Comparison of ENCODE assay signal across 12 cellular contexts in the genomic region with DNA sequence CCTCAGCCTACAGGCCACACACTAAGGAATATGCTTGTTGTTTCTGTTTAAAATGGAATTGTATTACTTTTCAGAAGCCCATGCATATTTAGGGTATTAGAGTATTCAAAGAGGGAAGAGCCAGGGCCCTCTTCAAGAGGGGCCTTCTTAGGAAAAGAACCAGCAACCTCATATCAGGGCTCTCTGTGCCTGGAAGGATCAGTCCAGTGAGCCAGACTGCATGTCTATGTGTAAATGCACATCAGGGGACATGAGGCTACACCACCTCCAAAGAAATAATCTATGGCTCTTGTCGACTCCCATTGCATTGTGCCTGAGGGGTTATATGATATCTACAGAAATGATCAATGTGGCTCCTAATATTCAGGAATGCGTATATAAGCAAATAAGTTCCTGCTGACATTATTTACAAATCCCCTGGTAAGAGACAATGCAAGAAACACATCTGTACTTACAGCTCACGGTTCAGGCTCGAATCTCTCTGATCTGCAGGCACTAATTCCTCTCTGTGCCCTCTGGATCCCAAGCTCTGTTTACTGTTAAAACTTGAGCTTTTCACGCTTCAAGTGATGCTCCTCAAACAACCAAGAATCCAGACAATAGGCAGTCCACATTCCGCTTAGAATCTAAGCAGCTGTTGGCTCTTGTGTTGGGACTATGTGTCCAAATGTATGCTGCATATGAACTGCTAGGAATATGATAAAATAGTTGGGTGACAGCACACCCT.
DNase-seq lines count a peak whose midpoint lies in the region; ATAC-seq, FAIRE-seq and TF ChIP-seq lines count a peak whose summit lies in the region.
"Had no signal": no experiment of that assay in that cellular context is flagged by ENCODE, and none has a peak within 500 bp of the region (broad histone marks: within the 10 kb centered on the region; RNA-seq: fewer than 3 reads in every experiment).

No MANE protein-coding gene starts in this region.

- H3K4me2 ChIP-seq in GM12878 (ENCODE audit: control insufficient read depth, insufficient read depth): peak overlapping the region; percentile 83

- TF ChIP-seq EP300 in GM12878 (IDR thresholded peaks at IDR 0.05; ENCODE audit: borderline replicate concordance in 1 of 2, control insufficient read depth in 1 of 2, low read depth in 2 of 2, low read length in 2 of 2): no peak

- no peaks in the 10 kb centered on the region for H3K9me3 ChIP-seq in CD4-positive, alpha-beta T cell (ENCODE audit: control insufficient read depth, low read length)
- H3K9me3 ChIP-seq in GM12878 (replicated peaks; ENCODE audit: control insufficient read depth, insufficient read depth, low read length): no peaks in the 10 kb centered on the region; the same call in 2 of the 3 replicates
- H3K9me3 ChIP-seq: MG63, tibial artery had no signal

- no peaks in the 10 kb centered on the region for H3K36me3 ChIP-seq in GM12878 (ENCODE audit: control insufficient read depth in 2 of 2, insufficient read depth in 2 of 2, low read length in 1 of 2)
- H3K36me3 ChIP-seq: MG63, tibial artery had no signal

- no peaks in the 10 kb centered on the region for H3K36me3 Mint-ChIP-seq in CD4-positive, alpha-beta T cell (ENCODE audit: low read depth)
- H3K36me3 Mint-ChIP-seq in IgD-negative memory B cell: no peaks in the 10 kb centered on the region
- no peaks in the 10 kb centered on the region for H3K36me3 Mint-ChIP-seq in nephron (ENCODE audit: low read depth)

- peak overlapping the region; percentile 57 for H3K27ac ChIP-seq in CD4-positive, alpha-beta T cell (ENCODE audit: low read depth, low read length)
- H3K27ac ChIP-seq in GM12878 (ENCODE audit: control insufficient read depth, insufficient read depth): peak overlapping the region; percentile 67
- H3K27ac ChIP-seq: tibial artery had no signal

- FAIRE-seq in GM12878 (lab: Jason Lieb, UNC): no peak

- intact Hi-C loops in CD4-positive, alpha-beta T cell (cut with DNase I, micrococcal nuclease): loop anchor here (5.0 to 10.0 kb wide), 3 partner anchors 38 to 310 kb away; partner anchors contain the start of gene SMC5 (in 1 of the 2)
- intact Hi-C loops in GM12878 (cut with micrococcal nuclease; ENCODE audit: unreplicated experiment): loop anchor here (5.0 kb wide), 1 partner anchor 152 kb away; the partner anchor contains the start of gene KLF9

- POLR2A ChIA-PET in CD4-positive, alpha-beta T cell (lab: Charles Lee): interaction anchor here (0.9 to 5.9 kb wide), 9 partner anchors 17 to 154 kb away, joined by 3 to 61 read pairs (median 5); partner anchors contain the start of gene KLF9
- POLR2A ChIA-PET in GM12878 (lab: Charles Lee): interaction anchor here (3.2 kb wide), 1 partner anchor 45 kb away, joined by 10 read pairs; no protein-coding TSS in a partner anchor

- no peak for TF ChIP-seq RAD21 in GM12878 (IDR thresholded peaks at IDR 0.05; ENCODE audit: insufficient read depth, low read depth, low read length)

- SMC1A ChIA-PET in GM12878 (lab: Charles Lee; ENCODE audit: uncharacterized antibody, unreplicated experiment): interaction anchor here (0.9 to 6.2 kb wide), 5 partner anchors 9 to 224 kb away, joined by 3 to 41 read pairs (median 9); no protein-coding TSS in a partner anchor

- peaks cover 52% of the 10 kb centered on the region for H3K4me1 Mint-ChIP-seq in CD4-positive, alpha-beta T cell (ENCODE audit: low read depth)
- H3K4me1 Mint-ChIP-seq in IgD-negative memory B cell (peaks cover 13 to 24% (median 18%) of the 10 kb centered on the region in 3 donors), nephron (peaks cover 43% of the 10 kb centered on the region)

- H3K27me3 Mint-ChIP-seq in CD4-positive, alpha-beta T cell: no peaks in the 10 kb centered on the region
- no peaks in the 10 kb centered on the region for H3K27me3 Mint-ChIP-seq in IgD-negative memory B cell
- peaks cover 4% of the 10 kb centered on the region for H3K27me3 Mint-ChIP-seq in nephron (ENCODE audit: low read depth)

- peaks cover 15% of the 10 kb centered on the region for H3K4me1 ChIP-seq in GM12878 (ENCODE audit: control insufficient read depth, insufficient read depth, low read length)

- BruUV-seq in GM12878 (replicated peaks; lab: Mats Ljungman, UMichigan): no TSS peak

- peak overlapping the region; percentile 67 for H3K4me3 Mint-ChIP-seq in CD4-positive, alpha-beta T cell
- H3K4me3 Mint-ChIP-seq in IgD-negative memory B cell (peak overlapping the region in 2 of 4 donors; percentile 58 to 88), nephron (no peak overlapping the region)

- TF ChIP-seq POLR2A in GM12878 (IDR thresholded peaks at IDR 0.05; ENCODE audit: low read depth, low read length): no peak

- no peak for DNase-seq in CD4-positive, alpha-beta T cell
- DNase-seq in GM12878 (ENCODE audit: low read depth, low spot score): no peak
- no peak for DNase-seq in NCI-H82 (lab: John Stamatoyannopoulos, UW)
- no peak for DNase-seq in NCI-H226
- DNase-seq: DMS153, dorsolateral prefrontal cortex, MG63, tibial artery had no signal

- CTCF ChIA-PET in CD4-positive, alpha-beta T cell (lab: Charles Lee): interaction anchor here (2.0 kb wide), 1 partner anchor 38 kb away, joined by 6 read pairs; no protein-coding TSS in a partner anchor
- CTCF ChIA-PET in GM12878 (lab: Yijun Ruan, JAX): interaction anchor here (1.6 to 2.7 kb wide), 3 partner anchors 9 to 45 kb away, joined by 6 to 13 read pairs (median 7); no protein-coding TSS in a partner anchor

- no peak for ATAC-seq in CD4-positive, alpha-beta T cell (ENCODE audit: poor library complexity)
- ATAC-seq in GM12878 (no peak), GM18873 (IDR thresholded peaks at IDR 0.05; ENCODE audit: low FRiP score, unreplicated experiment) (no peak), GM19452 (IDR thresholded peaks at IDR 0.05; ENCODE audit: unreplicated experiment) (no peak)

- H3K79me2 ChIP-seq in GM12878 (ENCODE audit: control insufficient read depth, insufficient read depth, low read length): no peaks in the 10 kb centered on the region

- in situ Hi-C loops in GM12878 (cut with MboI): no loop called here

- H3K27me3 ChIP-seq in CD4-positive, alpha-beta T cell (ENCODE audit: control insufficient read depth, insufficient read depth, low read length): no peaks in the 10 kb centered on the region
- H3K27me3 ChIP-seq in GM12878 (replicated peaks in 1 of 2; ENCODE audit: control insufficient read depth in 2 of 2, insufficient read depth in 2 of 2, low read length in 1 of 2): no peaks in the 10 kb centered on the region
- H3K27me3 ChIP-seq: dorsolateral prefrontal cortex, MG63, tibial artery had no signal

- 86% methylated on average over 6 of the region's 6 CpGs for WGBS in GM12878 (ENCODE audit: insufficient coverage, insufficient replicate concordance, low lambda C conversion rate, missing lambda C conversion rate)

- H2AFZ ChIP-seq in GM12878 (ENCODE audit: control insufficient read depth, low read depth, low read length): no peak overlapping the region

- peak overlapping the region; percentile 86 for H3K27ac Mint-ChIP-seq in CD4-positive, alpha-beta T cell
- H3K27ac Mint-ChIP-seq in IgD-negative memory B cell (peak overlapping the region in 2 of 3 donors; percentile 32 to 76), nephron (peak overlapping the region; percentile 13 to 36 (median 24))

- H3K9ac ChIP-seq in GM12878 (ENCODE audit: control insufficient read depth, insufficient read depth, low read length): no peak overlapping the region; the same call in 1 of the 2 replicates

- no peaks in the 10 kb centered on the region for H3K9me3 Mint-ChIP-seq in CD4-positive, alpha-beta T cell
- H3K9me3 Mint-ChIP-seq in IgD-negative memory B cell (no peaks in the 10 kb centered on the region), nephron (no peaks in the 10 kb centered on the region)

- H4K20me1 ChIP-seq in GM12878 (ENCODE audit: control insufficient read depth, insufficient read depth): no peaks in the 10 kb centered on the region

- RAD21 ChIA-PET in GM12878 (lab: Charles Lee; ENCODE audit: unreplicated experiment): interaction anchor here (3.7 kb wide), 1 partner anchor 44 kb away, joined by 19 read pairs; no protein-coding TSS in a partner anchor

- no peak for TF ChIP-seq CTCF in CD4-positive, alpha-beta T cell (IDR thresholded peaks at IDR 0.05)
- TF ChIP-seq CTCF in GM12878 (IDR thresholded peaks at IDR 0.05 in 2 of 3, conservative IDR thresholded peaks at IDR 0.05 in 1 of 3; ENCODE audit: control insufficient read depth in 2 of 3, extremely low read depth in 1 of 3, insufficient read depth in 1 of 3, low read depth in 3 of 3, low read length in 3 of 3): no peak
- no peak for TF ChIP-seq CTCF in nephron (IDR thresholded peaks at IDR 0.05; ENCODE audit: unreplicated experiment in 3 of 3)

- no peak overlapping the region for H3K4me3 ChIP-seq in GM12878
- H3K4me3 ChIP-seq: dorsolateral prefrontal cortex, MG63, tibial artery had no signal

TF ChIP-seq in GM12878, 131 proteins besides CTCF, POLR2A, EP300 and RAD21 (continues in another document):
- TF ChIP-seq, protein P1, sequence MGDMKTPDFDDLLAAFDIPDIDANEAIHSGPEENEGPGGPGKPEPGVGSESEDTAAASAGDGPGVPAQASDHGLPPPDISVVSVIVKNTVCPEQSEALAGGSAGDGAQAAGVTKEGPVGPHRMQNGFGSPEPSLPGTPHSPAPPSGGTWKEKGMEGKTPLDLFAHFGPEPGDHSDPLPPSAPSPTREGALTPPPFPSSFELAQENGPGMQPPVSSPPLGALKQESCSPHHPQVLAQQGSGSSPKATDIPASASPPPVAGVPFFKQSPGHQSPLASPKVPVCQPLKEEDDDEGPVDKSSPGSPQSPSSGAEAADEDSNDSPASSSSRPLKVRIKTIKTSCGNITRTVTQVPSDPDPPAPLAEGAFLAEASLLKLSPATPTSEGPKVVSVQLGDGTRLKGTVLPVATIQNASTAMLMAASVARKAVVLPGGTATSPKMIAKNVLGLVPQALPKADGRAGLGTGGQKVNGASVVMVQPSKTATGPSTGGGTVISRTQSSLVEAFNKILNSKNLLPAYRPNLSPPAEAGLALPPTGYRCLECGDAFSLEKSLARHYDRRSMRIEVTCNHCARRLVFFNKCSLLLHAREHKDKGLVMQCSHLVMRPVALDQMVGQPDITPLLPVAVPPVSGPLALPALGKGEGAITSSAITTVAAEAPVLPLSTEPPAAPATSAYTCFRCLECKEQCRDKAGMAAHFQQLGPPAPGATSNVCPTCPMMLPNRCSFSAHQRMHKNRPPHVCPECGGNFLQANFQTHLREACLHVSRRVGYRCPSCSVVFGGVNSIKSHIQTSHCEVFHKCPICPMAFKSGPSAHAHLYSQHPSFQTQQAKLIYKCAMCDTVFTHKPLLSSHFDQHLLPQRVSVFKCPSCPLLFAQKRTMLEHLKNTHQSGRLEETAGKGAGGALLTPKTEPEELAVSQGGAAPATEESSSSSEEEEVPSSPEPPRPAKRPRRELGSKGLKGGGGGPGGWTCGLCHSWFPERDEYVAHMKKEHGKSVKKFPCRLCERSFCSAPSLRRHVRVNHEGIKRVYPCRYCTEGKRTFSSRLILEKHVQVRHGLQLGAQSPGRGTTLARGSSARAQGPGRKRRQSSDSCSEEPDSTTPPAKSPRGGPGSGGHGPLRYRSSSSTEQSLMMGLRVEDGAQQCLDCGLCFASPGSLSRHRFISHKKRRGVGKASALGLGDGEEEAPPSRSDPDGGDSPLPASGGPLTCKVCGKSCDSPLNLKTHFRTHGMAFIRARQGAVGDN (IDR thresholded peaks at IDR 0.05): no peak

Comparison
In these comparisons a context has a peak if more than half of its experiments do, and no peak if none do; other contexts are left out.
1. H3K27ac Mint-ChIP-seq: peak in every context shown above with its lines; median percentile 86 in CD4-positive, alpha-beta T cell; 54 in IgD-negative memory B cell; 24 in nephron.